Comparison of ENCODE assay signal across 20 cellular contexts in the genomic region with DNA sequence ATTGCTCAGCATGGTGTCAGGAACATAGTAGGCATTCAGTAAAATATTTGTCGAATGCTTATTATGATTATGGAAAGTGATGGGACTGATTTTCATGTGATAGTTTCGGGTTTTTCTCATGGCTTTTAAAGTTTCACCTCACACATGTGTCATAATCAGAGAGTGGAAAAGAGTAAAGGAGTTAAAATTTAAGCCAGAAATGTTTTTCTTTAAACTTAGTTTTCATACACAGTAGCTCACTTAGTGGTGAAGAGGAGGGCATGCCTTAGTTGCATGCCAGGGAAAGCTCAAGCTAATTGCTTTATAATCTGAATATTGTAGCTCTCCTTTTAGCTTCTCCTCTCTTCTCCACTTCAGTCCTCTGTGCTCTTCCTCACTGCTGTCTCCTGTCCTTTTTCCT. TPM values are rescaled to one million over a fixed set of nuclear protein-coding genes. Genes with fewer than 3 reads are reported as not detected.
DNase-seq lines count a peak whose midpoint lies in the region; ATAC-seq and TF ChIP-seq lines count a peak whose summit lies in the region.
"Had no signal": no experiment of that assay in that cellular context is flagged by ENCODE, and none has a peak within 500 bp of the region (broad histone marks: within the 10 kb centered on the region; RNA-seq: fewer than 3 reads in every experiment).

No MANE protein-coding gene starts in this region.

- ATAC-seq in GM18909 (IDR thresholded peaks at IDR 0.05; ENCODE audit: poor library complexity, unreplicated experiment) (peak; percentile 41), HG03378 (IDR thresholded peaks at IDR 0.05; ENCODE audit: unreplicated experiment) (peak; percentile 63), GM21528 (IDR thresholded peaks at IDR 0.05; ENCODE audit: low FRiP score, unreplicated experiment) (no peak)
- ATAC-seq: PC-3 had no signal

- H3K4me1 ChIP-seq in neuronal stem cell (ENCODE audit: control insufficient read depth in 2 of 2, insufficient read depth in 1 of 2, low read depth in 1 of 2, low read length in 2 of 2), result peaks cover 0 to 2% of the 10 kb centered on the region in 2 donors
- H3K4me1 ChIP-seq in thyroid gland, result peaks cover 17 to 23% of the 10 kb centered on the region in 2 donors
- H3K4me1 ChIP-seq: SJCRH30 had no signal

- no peak for TF ChIP-seq POLR2A in thyroid gland (IDR thresholded peaks at IDR 0.05)

- no peak overlapping the region for H4K91ac ChIP-seq in neuronal stem cell (ENCODE audit: low read depth, low read length, poor library complexity)

- H3K4me1 Mint-ChIP-seq in chondrocyte (ENCODE audit: low read depth) (peaks cover 49% of the 10 kb centered on the region), nephron (peaks cover 18% of the 10 kb centered on the region)

- no peak for TF ChIP-seq CTCF in chondrocyte (IDR thresholded peaks at IDR 0.05)
- TF ChIP-seq CTCF in nephron (IDR thresholded peaks at IDR 0.05; ENCODE audit: unreplicated experiment in 3 of 3), result no peak
- TF ChIP-seq CTCF in thyroid gland (IDR thresholded peaks at IDR 0.05), result no peak

- no peaks in the 10 kb centered on the region for H3K36me3 Mint-ChIP-seq in chondrocyte (ENCODE audit: low read depth)
- H3K36me3 Mint-ChIP-seq in nephron (ENCODE audit: low read depth), result peaks cover 9% of the 10 kb centered on the region

- no peaks in the 10 kb centered on the region for H3K36me3 ChIP-seq in neuronal stem cell (replicated peaks in 1 of 2; ENCODE audit: control insufficient read depth in 2 of 2, insufficient read depth in 2 of 2, low read length in 2 of 2)
- H3K36me3 ChIP-seq in thyroid gland, result no peaks in the 10 kb centered on the region
- H3K36me3 ChIP-seq: SJCRH30 had no signal

- no peak overlapping the region for H2BK15ac ChIP-seq in neuronal stem cell (ENCODE audit: low read length)

- no peak overlapping the region for H3K4me2 ChIP-seq in neuronal stem cell (ENCODE audit: insufficient read depth, low read length, poor library complexity, severe bottlenecking)

- no peak overlapping the region for H3K14ac ChIP-seq in neuronal stem cell (ENCODE audit: low read length)

- H3K27me3 Mint-ChIP-seq in chondrocyte (ENCODE audit: low read depth), result no peaks in the 10 kb centered on the region
- H3K27me3 Mint-ChIP-seq in nephron (ENCODE audit: low read depth), result no peaks in the 10 kb centered on the region
- H3K27me3 Mint-ChIP-seq: B cell; CD4-positive, CD25-positive, alpha-beta regulatory T cell had no signal

- H3K4me3 Mint-ChIP-seq in chondrocyte (ENCODE audit: unreplicated experiment) (no peak overlapping the region), nephron (no peak overlapping the region)
- H3K4me3 Mint-ChIP-seq: B cell; CD4-positive, CD25-positive, alpha-beta regulatory T cell had no signal

- intact Hi-C loops in thyroid gland (cut with DNase I), result no loop called here

- H3K9me3 Mint-ChIP-seq in chondrocyte (ENCODE audit: low read depth) (no peaks in the 10 kb centered on the region), nephron (no peaks in the 10 kb centered on the region)
- H3K9me3 Mint-ChIP-seq: CD4-positive, CD25-positive, alpha-beta regulatory T cell had no signal

- no peak overlapping the region for H3K9ac ChIP-seq in neuronal stem cell (ENCODE audit: low read depth, low read length, poor library complexity)

- H2BK5ac ChIP-seq in neuronal stem cell (ENCODE audit: low read length), result no peak overlapping the region

- no peaks in the 10 kb centered on the region for H3K79me1 ChIP-seq in neuronal stem cell (ENCODE audit: low read depth, low read length)

- no peaks in the 10 kb centered on the region for H3K27me3 ChIP-seq in neuronal stem cell (ENCODE audit: control insufficient read depth in 3 of 3, insufficient read depth in 3 of 3, low read depth in 1 of 3, low read length in 3 of 3)
- no peaks in the 10 kb centered on the region for H3K27me3 ChIP-seq in thyroid gland
- H3K27me3 ChIP-seq: MG63, SJCRH30 had no signal

- no peak overlapping the region for H4K8ac ChIP-seq in neuronal stem cell (ENCODE audit: low read depth, low read length)

- H2BK120ac ChIP-seq in neuronal stem cell (ENCODE audit: low read depth, low read length), result no peak overlapping the region

- WGBS in neuronal stem cell (ENCODE audit: extremely low coverage in 2 of 2, insufficient read length in 2 of 2, insufficient replicate concordance in 1 of 2), 2 donors, result no CpG with 5 or more reads among the region's 2 CpGs
- 97 to 98% methylated on average over 2 of the region's 2 CpGs for WGBS in thyroid gland, 2 donors

- H2BK12ac ChIP-seq in neuronal stem cell (ENCODE audit: low read length), result no peak overlapping the region

- H2AFZ ChIP-seq in neuronal stem cell (ENCODE audit: low read length), result no peak overlapping the region

- H3K18ac ChIP-seq in neuronal stem cell (ENCODE audit: low read length), result no peak overlapping the region

- no peak overlapping the region for H3K27ac ChIP-seq in neuronal stem cell (replicated peaks; ENCODE audit: low read length)
- no peak overlapping the region for H3K27ac ChIP-seq in thyroid gland
- H3K27ac ChIP-seq: SJCRH30 had no signal

- DNase-seq in chondrocyte (ENCODE audit: low spot score) (no peak), neuronal stem cell (ENCODE audit: low spot score) (no peak), thyroid gland (no peak)
- no peak for DNase-seq in stimulated activated CD4-positive, alpha-beta T cell treated with anti-CD3 and anti-CD28 coated beads, Interleukin-2, amount 100 ng/mL, for 24 hours
- DNase-seq: Calu3; CD4-positive, CD25-positive, alpha-beta regulatory T cell; DMS53; H7; MG63; NCI-H1092; NCI-H146; NCI-H2081; NCI-H774; SJCRH30 had no signal

- no peak overlapping the region for H3K4ac ChIP-seq in neuronal stem cell (ENCODE audit: low read length)

- H3K9me3 ChIP-seq in neuronal stem cell (replicated peaks in 1 of 2; ENCODE audit: control insufficient read depth in 2 of 2, insufficient read depth in 1 of 2, low read depth in 1 of 2, low read length in 2 of 2), result no peaks in the 10 kb centered on the region
- H3K9me3 ChIP-seq in thyroid gland, result no peaks in the 10 kb centered on the region
- H3K9me3 ChIP-seq: MG63, SJCRH30 had no signal

- no peak overlapping the region for H2AK5ac ChIP-seq in neuronal stem cell (ENCODE audit: low read depth, low read length)

- peak overlapping the region; percentile 39 for H3K27ac Mint-ChIP-seq in chondrocyte (ENCODE audit: unreplicated experiment)
- H3K27ac Mint-ChIP-seq in nephron, result peak overlapping the region; percentile 37 to 68 (median 40)
- H3K27ac Mint-ChIP-seq: B cell had no signal

- H3K4me3 ChIP-seq in neuronal stem cell (ENCODE audit: low read length in 2 of 2), result no peak overlapping the region
- no peak overlapping the region for H3K4me3 ChIP-seq in thyroid gland (replicated peaks in 1 of 3)
- H3K4me3 ChIP-seq: MG63, SJCRH30 had no signal

- no peak overlapping the region for H3K23ac ChIP-seq in neuronal stem cell (ENCODE audit: low read depth, low read length, poor library complexity)

RNA-seq across cellular contexts. Expression of a gene that starts 38.0 kb away (rescaled TPM):
- total RNA-seq in chondrocyte (44.8 to 54.9 TPM (median 48.6 TPM) in 3 replicates), thyroid gland (10 to 100 TPM; 49.9 to 68.8 (median 57.0) TPM)
- polyA plus RNA-seq in neuronal stem cell (2013, experiment 1 of 2), result 34.0 TPM
- 33.8 TPM for polyA plus RNA-seq in neuronal stem cell (2013, experiment 2 of 2)
